ENCODE assay signal across 8 cellular contexts in the genomic region with DNA sequence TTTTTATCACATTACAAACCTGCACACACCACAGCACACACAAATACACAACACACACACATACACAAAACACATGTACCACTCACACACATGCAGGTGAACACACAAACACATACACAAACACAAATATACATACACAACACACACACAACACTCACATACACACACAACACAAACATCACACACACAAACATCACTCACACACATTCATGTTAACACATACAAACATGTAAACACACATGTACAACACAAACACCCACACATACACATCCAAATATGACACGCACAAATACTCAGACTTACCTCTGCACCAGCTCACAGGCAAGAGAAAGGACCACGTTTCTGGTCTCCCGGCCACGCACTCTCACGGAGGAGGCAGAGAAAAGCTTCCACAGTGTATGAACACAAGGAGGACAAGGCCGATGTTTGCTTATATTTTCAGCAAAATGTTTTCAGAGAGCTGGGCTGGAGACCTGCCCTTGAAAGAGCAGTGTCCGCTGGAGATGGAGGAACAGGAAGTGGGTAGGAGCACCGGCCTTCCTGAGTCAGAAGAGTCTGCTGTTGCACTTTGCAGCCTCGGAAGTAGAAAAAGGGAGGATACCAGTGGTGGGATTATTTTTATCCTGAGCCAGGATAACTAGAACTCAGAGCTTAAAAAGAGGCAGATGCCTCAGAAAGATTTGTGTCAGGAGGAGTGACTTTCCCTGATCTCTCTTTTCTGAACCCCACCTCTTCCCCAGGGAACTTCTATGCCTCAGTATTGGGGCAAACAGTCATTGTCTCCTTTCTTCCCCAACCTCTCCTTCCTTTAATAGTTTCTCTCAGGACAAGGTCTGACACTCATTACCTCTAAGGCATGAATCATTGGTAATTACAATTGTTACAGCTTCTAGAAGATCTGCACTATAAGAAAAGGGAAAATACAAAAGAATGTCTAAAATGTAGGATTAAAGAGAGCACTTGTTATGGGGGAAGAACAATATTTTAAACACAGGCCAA. TPM values are rescaled to one million over a fixed set of nuclear protein-coding genes. Genes with fewer than 3 reads are reported as not detected.
A peak's percentile ranks its signal among the peaks of the same experiment; 100 is the strongest.
DNase-seq lines count a peak whose midpoint lies in the region; ATAC-seq and TF ChIP-seq lines count a peak whose summit lies in the region.

Gene GIMAP6 (minus strand): TSS at position 520 of the 999 bp plus-strand sequence. CDS start 2,243 bp downstream, outside the sequence.

- H3K4me1 ChIP-seq in heart left ventricle (peaks cover 0 to 61% (median 35%) of the 10 kb centered on the region in 12 donors), foreskin keratinocyte (no peaks in the 10 kb centered on the region)

- TF ChIP-seq CTCF in activated CD8-positive, alpha-beta T cell treated with anti-CD3 and anti-CD28 coated beads for 36 hours (IDR thresholded peaks at IDR 0.05), result no peak
- no peak for TF ChIP-seq CTCF in heart left ventricle (IDR thresholded peaks at IDR 0.05)
- TF ChIP-seq CTCF in foreskin keratinocyte (conservative IDR thresholded peaks at IDR 0.05), result no peak

- H3K27ac ChIP-seq in heart left ventricle (peak within 1 kb of the TSS; percentile 63 to 96 (median 93)), foreskin keratinocyte (no peak within 1 kb of the TSS)

- POLR2A ChIA-PET in activated CD8-positive, alpha-beta T cell treated with anti-CD3 and anti-CD28 coated beads for 36 hours (lab: Charles Lee), result interaction anchor here (0.6 to 3.1 kb wide), 22 partner anchors 9 to 183 kb away, joined by 3 to 16 read pairs (median 4); partner anchors contain the start of genes GIMAP1, GIMAP2, GIMAP4 and GIMAP5

- peaks cover 69% of the 10 kb centered on the region for H3K4me1 Mint-ChIP-seq in activated CD8-positive, alpha-beta T cell treated with anti-CD3 and anti-CD28 coated beads for 36 hours (ENCODE audit: low read depth)

- no peak for TF ChIP-seq POLR2A in heart left ventricle (IDR thresholded peaks at IDR 0.05)

- WGBS in heart left ventricle, 4 donors, result 44 to 70% (median 58%) methylated on average over 9 of the region's 9 CpGs

- H3K27me3 ChIP-seq in heart left ventricle (no peaks in the 10 kb centered on the region), foreskin keratinocyte (no peaks in the 10 kb centered on the region)

- peak within 1 kb of the TSS; percentile 26 to 69 (median 54) for H3K4me3 ChIP-seq in heart left ventricle

- H3K36me3 ChIP-seq in heart left ventricle, result peaks cover 0 to 30% (median 14%) of the 10 kb centered on the region in 9 donors

- H3K27ac Mint-ChIP-seq in activated CD8-positive, alpha-beta T cell treated with anti-CD3 and anti-CD28 coated beads for 36 hours, result peak within 1 kb of the TSS; percentile 99

- H3K9me3 ChIP-seq in heart left ventricle, result peaks cover 0 to 6% (median 0%) of the 10 kb centered on the region in 12 donors

- no peaks in the 10 kb centered on the region for H3K27me3 Mint-ChIP-seq in activated CD8-positive, alpha-beta T cell treated with anti-CD3 and anti-CD28 coated beads for 36 hours

- H3K9me3 Mint-ChIP-seq in activated CD8-positive, alpha-beta T cell treated with anti-CD3 and anti-CD28 coated beads for 36 hours, result peaks cover 26% of the 10 kb centered on the region

- DNase-seq in activated CD8-positive, alpha-beta T cell treated with anti-CD3 and anti-CD28 coated beads for 36 hours, result peak; percentile 61
- DNase-seq in heart left ventricle, result peak in 4 of 5 donors; percentile 45 to 56 (median 52)
- DNase-seq in stimulated activated CD8-positive, alpha-beta memory T cell treated with anti-CD3 and anti-CD28 coated beads, Interleukin-15, amount 100 ng/mL, for 1 hour (ENCODE audit: low read depth), result peak; percentile 2
- DNase-seq in hepatic stellate cell (ENCODE audit: low spot score), result no peak
- no peak for DNase-seq in LoVo (ENCODE audit: low spot score)
- DNase-seq in foreskin keratinocyte, result no peak

- ATAC-seq in GM19372 (IDR thresholded peaks at IDR 0.05; ENCODE audit: low read depth, unreplicated experiment), result peak; percentile 72
- peak; percentile 80 for ATAC-seq in HG03457 (IDR thresholded peaks at IDR 0.05; ENCODE audit: unreplicated experiment)
- peak; percentile 71 for ATAC-seq in activated CD8-positive, alpha-beta T cell treated with anti-CD3 and anti-CD28 coated beads for 36 hours
- peak in 3 of 4 donors; percentile 22 to 38 (median 30) for ATAC-seq in heart left ventricle
- no peak for ATAC-seq in foreskin keratinocyte

- H3K4me3 Mint-ChIP-seq in activated CD8-positive, alpha-beta T cell treated with anti-CD3 and anti-CD28 coated beads for 36 hours, result peak within 1 kb of the TSS; percentile 99

- intact Hi-C loops in activated CD8-positive, alpha-beta T cell treated with anti-CD3 and anti-CD28 coated beads for 36 hours (cut with micrococcal nuclease), result loop anchor here (5.0 kb wide), 2 partner anchors 35 to 125 kb away; no protein-coding TSS in a partner anchor
- intact Hi-C loops in heart left ventricle (cut with DNase I), result loop anchor here in 8 of 10 donors (1.0 to 10.0 kb wide), 17 partner anchors 45 to 185 kb away; partner anchors contain the start of genes GIMAP5 (in 5 of the 8), GIMAP1 (in 4 of the 8), GIMAP8 (in 3 of the 8) and GIMAP2 (in 2 of the 8)

- CTCF ChIA-PET in activated CD8-positive, alpha-beta T cell treated with anti-CD3 and anti-CD28 coated beads for 36 hours (lab: Charles Lee), result interaction anchor here (0.9 to 1.7 kb wide), 6 partner anchors 9 to 183 kb away, joined by 3 to 10 read pairs (median 4); partner anchors contain the start of gene GIMAP2

- peaks cover 77% of the 10 kb centered on the region for H3K36me3 Mint-ChIP-seq in activated CD8-positive, alpha-beta T cell treated with anti-CD3 and anti-CD28 coated beads for 36 hours (ENCODE audit: low read depth)

RNA-seq across cellular contexts. Expression of gene GIMAP6, which starts in this region (rescaled TPM):
- 10 to 100 TPM; 21.2 to 21.5 TPM for total RNA-seq in activated CD8-positive, alpha-beta T cell treated with anti-CD3 and anti-CD28 coated beads for 36 hours
- total RNA-seq in heart left ventricle (10 to 100 TPM; 20.3 to 52.7 (median 24.4) TPM), foreskin keratinocyte (not detected in 2 replicates)
- polyA plus RNA-seq in heart left ventricle (10 to 100 TPM; 13.8 to 29.6 TPM), foreskin keratinocyte (not detected in 2 replicates)

Comparison
In these comparisons a context has a peak if more than half of its experiments do, and no peak if none do; other contexts are left out.
1. RNA of gene GIMAP6 (total RNA-seq): 20.3 to 52.7 TPM in heart left ventricle and 21.2 to 21.5 TPM in activated CD8-positive, alpha-beta T cell treated with anti-CD3 and anti-CD28 coated beads for 36 hours; not detected in foreskin keratinocyte; every median in the first group is over 10 times any median in the second.
2. RNA of gene GIMAP6 (polyA plus RNA-seq): 13.8 to 29.6 TPM in heart left ventricle; not detected in foreskin keratinocyte; every median in the first group is over 10 times any median in the second.
3. DNase-seq: peak in activated CD8-positive, alpha-beta T cell treated with anti-CD3 and anti-CD28 coated beads for 36 hours (single experiment), heart left ventricle (4 of 5) and stimulated activated CD8-positive, alpha-beta memory T cell treated with anti-CD3 and anti-CD28 coated beads, Interleukin-15, amount 100 ng/mL, for 1 hour (single experiment); none in hepatic stellate cell (single experiment), LoVo (single experiment) and foreskin keratinocyte (0 of 2).